ENCODE assay signal across 1 cellular context in genomic region chr1:21270086-21270689, GRCh38.
TF ChIP-seq lines count a peak whose summit lies in the region.

No MANE protein-coding gene starts in this region.

TF ChIP-seq in HepG2, 621 proteins besides CTCF, POLR2A, EP300 and RAD21 (continued from another document and continues in another):
- TF ChIP-seq ZNF749 (CRISPR knock-in tag; IDR thresholded peaks at IDR 0.05; ENCODE audit: borderline replicate concordance) (0 out of 2 replicates have a peak, but pooled peaks have one; percentile 22), HDAC2 (CRISPR knock-in tag; IDR thresholded peaks at IDR 0.05) (peak; percentile 9; the same call in 1 of the 2 replicates), ETV6 (CRISPR knock-in tag; conservative IDR thresholded peaks at IDR 0.05) (no peak), KDM2A (CRISPR knock-in tag; IDR thresholded peaks at IDR 0.05; ENCODE audit: borderline replicate concordance, low read depth) (no peak; the same call in 1 of the 2 replicates), TEAD3 (CRISPR knock-in tag; optimal IDR thresholded peaks at IDR 0.05; ENCODE audit: borderline replicate concordance) (peak; percentile 13), ZBTB33 (CRISPR knock-in tag; IDR thresholded peaks at IDR 0.05) (peak; percentile 94), ZNF253 (CRISPR knock-in tag; IDR thresholded peaks at IDR 0.05; ENCODE audit: borderline replicate concordance) (no peak), ZNF337 (CRISPR knock-in tag; IDR thresholded peaks at IDR 0.05; ENCODE audit: borderline replicate concordance, low read depth) (no peak), ATF7 (IDR thresholded peaks at IDR 0.05) (no peak), ATF7 (CRISPR knock-in tag; IDR thresholded peaks at IDR 0.05) (0 out of 2 replicates have a peak, but pooled peaks have one; percentile 41), ZMYM2 (CRISPR knock-in tag; IDR thresholded peaks at IDR 0.05) (peak; percentile 86; the same call in 1 of the 2 replicates), STAG1 (CRISPR knock-in tag; IDR thresholded peaks at IDR 0.05) (peak; percentile 58), NCOA2 (CRISPR knock-in tag; IDR thresholded peaks at IDR 0.05) (no peak), JUND (CRISPR knock-in tag; IDR thresholded peaks at IDR 0.05) (0 out of 2 replicates have a peak, but pooled peaks have one; percentile 35), ZMYM3 (CRISPR knock-in tag; IDR thresholded peaks at IDR 0.05) (peak; percentile 97), ZNF292 (CRISPR knock-in tag; IDR thresholded peaks at IDR 0.05; ENCODE audit: borderline replicate concordance, low read depth) (peak; percentile 23; the same call in 1 of the 2 replicates), ARID4A (CRISPR knock-in tag; IDR thresholded peaks at IDR 0.05; ENCODE audit: borderline replicate concordance) (no peak), ZNF512B (CRISPR knock-in tag; IDR thresholded peaks at IDR 0.05; ENCODE audit: borderline replicate concordance) (0 out of 2 replicates have a peak, but pooled peaks have one; percentile 35), ZBTB4 (CRISPR knock-in tag; IDR thresholded peaks at IDR 0.05; ENCODE audit: borderline replicate concordance) (peak; percentile 79; the same call in 1 of the 2 replicates), PPARG (CRISPR knock-in tag; conservative IDR thresholded peaks at IDR 0.05) (0 out of 2 replicates have a peak, but pooled peaks have one; percentile 14), LCORL (IDR thresholded peaks at IDR 0.05) (no peak), LCORL (CRISPR knock-in tag; IDR thresholded peaks at IDR 0.05) (peak; percentile 10; the same call in 1 of the 2 replicates), KDM1A (CRISPR knock-in tag; IDR thresholded peaks at IDR 0.05) (peak; percentile 82; the same call in 1 of the 2 replicates), RARA (CRISPR knock-in tag; IDR thresholded peaks at IDR 0.05) (peak; percentile 10; the same call in 1 of the 2 replicates), ZNF891 (CRISPR knock-in tag; IDR thresholded peaks at IDR 0.05) (0 out of 2 replicates have a peak, but pooled peaks have one; percentile 64), ZFP91 (CRISPR knock-in tag; IDR thresholded peaks at IDR 0.05; ENCODE audit: borderline replicate concordance) (peak; percentile 45; the same call in 1 of the 2 replicates), SMAD3 (CRISPR knock-in tag; IDR thresholded peaks at IDR 0.05) (no peak; the same call in 1 of the 2 replicates), ZNF550 (CRISPR knock-in tag; IDR thresholded peaks at IDR 0.05; ENCODE audit: borderline replicate concordance) (0 out of 2 replicates have a peak, but pooled peaks have one; percentile 60), THAP9 (CRISPR knock-in tag; IDR thresholded peaks at IDR 0.05; ENCODE audit: borderline replicate concordance) (no peak), SNAPC2 (CRISPR knock-in tag; IDR thresholded peaks at IDR 0.05) (0 out of 2 replicates have a peak, but pooled peaks have one; percentile 7), ZBTB7A (CRISPR knock-in tag; IDR thresholded peaks at IDR 0.05) (0 out of 2 replicates have a peak, but pooled peaks have one; percentile 17)
- TF ChIP-seq, protein P1, sequence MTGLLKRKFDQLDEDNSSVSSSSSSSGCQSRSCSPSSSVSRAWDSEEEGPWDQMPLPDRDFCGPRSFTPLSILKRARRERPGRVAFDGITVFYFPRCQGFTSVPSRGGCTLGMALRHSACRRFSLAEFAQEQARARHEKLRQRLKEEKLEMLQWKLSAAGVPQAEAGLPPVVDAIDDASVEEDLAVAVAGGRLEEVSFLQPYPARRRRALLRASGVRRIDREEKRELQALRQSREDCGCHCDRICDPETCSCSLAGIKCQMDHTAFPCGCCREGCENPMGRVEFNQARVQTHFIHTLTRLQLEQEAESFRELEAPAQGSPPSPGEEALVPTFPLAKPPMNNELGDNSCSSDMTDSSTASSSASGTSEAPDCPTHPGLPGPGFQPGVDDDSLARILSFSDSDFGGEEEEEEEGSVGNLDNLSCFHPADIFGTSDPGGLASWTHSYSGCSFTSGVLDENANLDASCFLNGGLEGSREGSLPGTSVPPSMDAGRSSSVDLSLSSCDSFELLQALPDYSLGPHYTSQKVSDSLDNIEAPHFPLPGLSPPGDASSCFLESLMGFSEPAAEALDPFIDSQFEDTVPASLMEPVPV (CRISPR knock-in tag; IDR thresholded peaks at IDR 0.05), result 0 out of 2 replicates have a peak, but pooled peaks have one; percentile 2
- TF ChIP-seq, protein P2, sequence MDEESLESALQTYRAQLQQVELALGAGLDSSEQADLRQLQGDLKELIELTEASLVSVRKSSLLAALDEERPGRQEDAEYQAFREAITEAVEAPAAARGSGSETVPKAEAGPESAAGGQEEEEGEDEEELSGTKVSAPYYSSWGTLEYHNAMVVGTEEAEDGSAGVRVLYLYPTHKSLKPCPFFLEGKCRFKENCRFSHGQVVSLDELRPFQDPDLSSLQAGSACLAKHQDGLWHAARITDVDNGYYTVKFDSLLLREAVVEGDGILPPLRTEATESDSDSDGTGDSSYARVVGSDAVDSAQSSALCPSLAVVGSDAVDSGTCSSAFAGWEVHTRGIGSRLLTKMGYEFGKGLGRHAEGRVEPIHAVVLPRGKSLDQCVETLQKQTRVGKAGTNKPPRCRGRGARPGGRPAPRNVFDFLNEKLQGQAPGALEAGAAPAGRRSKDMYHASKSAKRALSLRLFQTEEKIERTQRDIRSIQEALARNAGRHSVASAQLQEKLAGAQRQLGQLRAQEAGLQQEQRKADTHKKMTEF (CRISPR knock-in tag; IDR thresholded peaks at IDR 0.05), result 0 out of 2 replicates have a peak, but pooled peaks have one; percentile 15
- TF ChIP-seq, protein P3, sequence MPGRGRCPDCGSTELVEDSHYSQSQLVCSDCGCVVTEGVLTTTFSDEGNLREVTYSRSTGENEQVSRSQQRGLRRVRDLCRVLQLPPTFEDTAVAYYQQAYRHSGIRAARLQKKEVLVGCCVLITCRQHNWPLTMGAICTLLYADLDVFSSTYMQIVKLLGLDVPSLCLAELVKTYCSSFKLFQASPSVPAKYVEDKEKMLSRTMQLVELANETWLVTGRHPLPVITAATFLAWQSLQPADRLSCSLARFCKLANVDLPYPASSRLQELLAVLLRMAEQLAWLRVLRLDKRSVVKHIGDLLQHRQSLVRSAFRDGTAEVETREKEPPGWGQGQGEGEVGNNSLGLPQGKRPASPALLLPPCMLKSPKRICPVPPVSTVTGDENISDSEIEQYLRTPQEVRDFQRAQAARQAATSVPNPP (CRISPR knock-in tag; IDR thresholded peaks at IDR 0.05), result 0 out of 2 replicates have a peak, but pooled peaks have one; percentile 5
